12 cellular contexts compared by ENCODE assay signal in genomic region chr1:8061210-8061609, GRCh38. TPM values are rescaled to one million over a fixed set of nuclear protein-coding genes. Genes with fewer than 3 reads are reported as not detected.
A peak's percentile ranks its signal among the peaks of the same experiment; 100 is the strongest.
DNase-seq lines count a peak whose midpoint lies in the region; ATAC-seq, FAIRE-seq and TF ChIP-seq lines count a peak whose summit lies in the region.
"Had no signal": no experiment of that assay in that cellular context is flagged by ENCODE, and none has a peak within 500 bp of the region (broad histone marks: within the 10 kb centered on the region; RNA-seq: fewer than 3 reads in every experiment).

No MANE protein-coding gene starts in this region.

- DNase-seq in HTR-8/SVneo (ENCODE audit: insufficient read length, low spot score) (peak; percentile 64), chondrocyte (ENCODE audit: low spot score) (no peak), lower lobe of right lung (no peak), NCI-H345 (lab: John Stamatoyannopoulos, UW) (no peak), NCI-H510A (lab: John Stamatoyannopoulos, UW) (no peak), HEK293T (ENCODE audit: extremely low spot score) (no peak)
- no peak for DNase-seq in activated CD4-positive, alpha-beta memory T cell treated with anti-CD3 and anti-CD28 coated beads for 36 hours
- DNase-seq: C1 segment of cervical spinal cord had no signal

- ATAC-seq in lower lobe of right lung = peak; percentile 88 to 93

- no peaks in the 10 kb centered on the region for H3K27me3 Mint-ChIP-seq in chondrocyte (ENCODE audit: low read depth)
- no peaks in the 10 kb centered on the region for H3K27me3 Mint-ChIP-seq in activated CD4-positive, alpha-beta memory T cell treated with anti-CD3 and anti-CD28 coated beads for 36 hours

- CTCF ChIA-PET in activated CD4-positive, alpha-beta memory T cell treated with anti-CD3 and anti-CD28 coated beads for 36 hours (lab: Charles Lee) = no interaction called here
- CTCF ChIA-PET in HEK293T (lab: Yijun Ruan, JAX) = interaction anchor here (0.6 kb wide), 1 partner anchor 86 kb away, joined by 4 read pairs; no protein-coding TSS in a partner anchor

- H3K27ac Mint-ChIP-seq in chondrocyte (ENCODE audit: unreplicated experiment) = peak overlapping the region; percentile 92
- H3K27ac Mint-ChIP-seq in activated CD4-positive, alpha-beta memory T cell treated with anti-CD3 and anti-CD28 coated beads for 36 hours = no peak overlapping the region
- H3K27ac Mint-ChIP-seq: T-helper 2 cell treated with Interferon-gamma antibody and Interleukin-4, amounts not matched to agents 5 μg/mL and 100 μg/mL, for 36 hours had no signal

- no peak overlapping the region for H3K4me3 Mint-ChIP-seq in chondrocyte (ENCODE audit: unreplicated experiment)
- no peak overlapping the region for H3K4me3 Mint-ChIP-seq in activated CD4-positive, alpha-beta memory T cell treated with anti-CD3 and anti-CD28 coated beads for 36 hours
- H3K4me3 Mint-ChIP-seq: T-helper 2 cell treated with Interferon-gamma antibody and Interleukin-4, amounts not matched to agents 5 μg/mL and 100 μg/mL, for 36 hours had no signal

- peak overlapping the region; percentile 10 for H3K4me3 ChIP-seq in lower lobe of right lung
- H3K4me3 ChIP-seq: ovary had no signal

- FAIRE-seq in HTR-8/SVneo (lab: Jason Lieb, UNC) = no peak
- FAIRE-seq: colon had no signal

- H3K36me3 ChIP-seq in lower lobe of right lung = no peaks in the 10 kb centered on the region
- H3K36me3 ChIP-seq: ovary had no signal

- TF ChIP-seq CTCF in 22Rv1 (IDR thresholded peaks at IDR 0.05) = no peak
- TF ChIP-seq CTCF in chondrocyte (IDR thresholded peaks at IDR 0.05) = no peak
- no peak for TF ChIP-seq CTCF in lower lobe of right lung (IDR thresholded peaks at IDR 0.05)

- H3K36me3 Mint-ChIP-seq in chondrocyte (ENCODE audit: low read depth) = peaks cover 2% of the 10 kb centered on the region
- no peaks in the 10 kb centered on the region for H3K36me3 Mint-ChIP-seq in activated CD4-positive, alpha-beta memory T cell treated with anti-CD3 and anti-CD28 coated beads for 36 hours

- no peaks in the 10 kb centered on the region for H3K27me3 ChIP-seq in lower lobe of right lung (ENCODE audit: low read depth)
- H3K27me3 ChIP-seq: ovary had no signal

- POLR2A ChIA-PET in activated CD4-positive, alpha-beta memory T cell treated with anti-CD3 and anti-CD28 coated beads for 36 hours (lab: Charles Lee) = no interaction called here
- POLR2A ChIA-PET in HEK293T (lab: Yijun Ruan, JAX) = no interaction called here

- intact Hi-C loops in lower lobe of right lung (cut with DNase I) = no loop called here
- intact Hi-C loops in activated CD4-positive, alpha-beta memory T cell treated with anti-CD3 and anti-CD28 coated beads for 36 hours (cut with micrococcal nuclease) = no loop called here

- peaks cover 7% of the 10 kb centered on the region for H3K9me3 Mint-ChIP-seq in chondrocyte (ENCODE audit: low read depth)
- no peaks in the 10 kb centered on the region for H3K9me3 Mint-ChIP-seq in activated CD4-positive, alpha-beta memory T cell treated with anti-CD3 and anti-CD28 coated beads for 36 hours
- H3K9me3 Mint-ChIP-seq: T-helper 2 cell treated with Interferon-gamma antibody and Interleukin-4, amounts not matched to agents 5 μg/mL and 100 μg/mL, for 36 hours had no signal

- H3K27ac ChIP-seq in 22Rv1 = peak overlapping the region; percentile 71
- peak overlapping the region; percentile 72 for H3K27ac ChIP-seq in lower lobe of right lung

- H3K4me1 ChIP-seq in lower lobe of right lung = peaks cover 27% of the 10 kb centered on the region

- H3K4me1 Mint-ChIP-seq in chondrocyte (ENCODE audit: low read depth) = peaks cover 57% of the 10 kb centered on the region
- H3K4me1 Mint-ChIP-seq in activated CD4-positive, alpha-beta memory T cell treated with anti-CD3 and anti-CD28 coated beads for 36 hours (ENCODE audit: low read depth) = no peaks in the 10 kb centered on the region

- no peaks in the 10 kb centered on the region for H3K9me3 ChIP-seq in lower lobe of right lung
- H3K9me3 ChIP-seq: ovary had no signal

TF ChIP-seq in HEK293T, 16 proteins besides CTCF, POLR2A, EP300 and RAD21:
- TF ChIP-seq FOXA1 (IDR thresholded peaks at IDR 0.05) (no peak), FOXK2 (IDR thresholded peaks at IDR 0.05) (no peak)
TF ChIP-seq in HEK293T: peak in this region for 0.

RNA-seq across cellular contexts. Expression of gene ERRFI1, which starts 35.1 kb away (rescaled TPM):
- 26.4 to 305 TPM (median 303 TPM) in 3 replicates for total RNA-seq in chondrocyte
- 65.1 TPM for total RNA-seq in lower lobe of right lung
- total RNA-seq in activated CD4-positive, alpha-beta memory T cell treated with anti-CD3 and anti-CD28 coated beads for 36 hours = 1 to 10 TPM; 1.5 to 1.9 TPM
